ENCODE assay signal across 14 cellular contexts in the genomic region with DNA sequence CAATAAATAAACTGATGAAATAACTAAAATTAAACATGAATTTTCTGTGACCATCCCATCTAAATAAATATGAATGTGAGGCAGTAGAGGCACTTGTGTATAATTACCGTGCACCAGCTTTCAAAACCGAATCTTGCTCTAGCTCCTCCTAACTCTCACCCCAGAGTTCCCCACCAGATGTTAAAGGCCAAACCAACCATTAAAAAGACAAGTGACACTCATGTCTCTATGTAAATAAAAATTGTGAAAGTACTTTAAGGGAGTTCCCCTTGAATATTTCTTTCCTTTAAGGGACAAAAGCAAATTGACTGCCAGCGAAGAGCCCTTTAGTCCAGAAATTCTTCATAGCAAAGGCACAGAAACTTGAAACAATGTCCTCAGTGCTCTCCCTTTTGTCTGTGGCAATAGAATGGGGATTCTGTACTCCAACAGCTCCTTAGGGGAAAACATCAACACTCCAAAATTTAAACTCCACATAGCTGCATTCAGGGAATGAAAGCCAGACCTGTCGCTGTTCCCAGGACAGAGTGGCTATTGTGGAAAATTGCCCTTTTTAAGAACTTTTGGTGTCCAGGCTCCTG.
DNase-seq lines count a peak whose midpoint lies in the region; ATAC-seq, FAIRE-seq and TF ChIP-seq lines count a peak whose summit lies in the region.
"Had no signal": no experiment of that assay in that cellular context is flagged by ENCODE, and none has a peak within 500 bp of the region (broad histone marks: within the 10 kb centered on the region; RNA-seq: fewer than 3 reads in every experiment).

No MANE protein-coding gene starts in this region.

- POLR2A ChIA-PET in WTC11 (lab: Charles Lee), result no interaction called here

- no peaks in the 10 kb centered on the region for H3K27me3 Mint-ChIP-seq in WTC11 (ENCODE audit: low read depth)
- H3K27me3 Mint-ChIP-seq: activated naive CD8-positive, alpha-beta T cell; stimulated activated memory B cell treated with anti-CD40 and anti-IgM and Interleukin-4, amounts not matched to agents 10 μg/mL and 1 μg/mL and 100 μg/mL, for 72 hours had no signal

- FAIRE-seq in GM18507 (lab: Jason Lieb, UNC), result peak; percentile 39
- FAIRE-seq: colon had no signal

- peaks cover 11% of the 10 kb centered on the region for H3K4me1 Mint-ChIP-seq in WTC11
- H3K4me1 Mint-ChIP-seq: stimulated activated memory B cell treated with anti-CD40 and anti-IgM and Interleukin-4, amounts not matched to agents 10 μg/mL and 1 μg/mL and 100 μg/mL, for 72 hours had no signal

- H3K36me3 Mint-ChIP-seq in WTC11, result no peaks in the 10 kb centered on the region
- H3K36me3 Mint-ChIP-seq: activated naive CD8-positive, alpha-beta T cell; stimulated activated memory B cell treated with anti-CD40 and anti-IgM and Interleukin-4, amounts not matched to agents 10 μg/mL and 1 μg/mL and 100 μg/mL, for 72 hours had no signal

- DNase-seq in GM18507 (ENCODE audit: extremely low spot score, insufficient read length, low read depth) (no peak), GM20000 (ENCODE audit: low spot score) (peak; percentile 18), NCI-H187 (lab: John Stamatoyannopoulos, UW) (peak; percentile 79 to 85), dedifferentiated amniotic fluid mesenchymal stem cell (ENCODE audit: extremely low spot score) (no peak), HK-2 (ENCODE audit: unreplicated experiment) (no peak), WTC11 (ENCODE audit: low spot score) (no peak), Ammon's horn (ENCODE audit: low spot score) (no peak)
- DNase-seq: activated CD4-positive, alpha-beta T cell treated with anti-CD3 and anti-CD28 coated beads, Interleukin-2, amount 50 U/mL, for 48 hours; BE2C; occipital lobe had no signal

- TF ChIP-seq CTCF in GM20000 (IDR thresholded peaks at IDR 0.05; ENCODE audit: extremely low read depth, missing control alignments) (no peak), WTC11 (IDR thresholded peaks at IDR 0.05) (no peak)

- no peak overlapping the region for H3K4me3 Mint-ChIP-seq in WTC11
- H3K4me3 Mint-ChIP-seq: activated naive CD8-positive, alpha-beta T cell; stimulated activated memory B cell treated with anti-CD40 and anti-IgM and Interleukin-4, amounts not matched to agents 10 μg/mL and 1 μg/mL and 100 μg/mL, for 72 hours had no signal

- ATAC-seq in HG02943 (IDR thresholded peaks at IDR 0.05; ENCODE audit: low read depth, unreplicated experiment) (peak; percentile 99), WTC11 (no peak)
- ATAC-seq: stimulated activated memory B cell treated with anti-CD40 and anti-IgM and Interleukin-4, amounts not matched to agents 10 μg/mL and 1 μg/mL and 100 μg/mL, for 72 hours had no signal

- no peaks in the 10 kb centered on the region; the same call in 1 of the 2 replicates for H3K9me3 Mint-ChIP-seq in WTC11
- H3K9me3 Mint-ChIP-seq: stimulated activated memory B cell treated with anti-CD40 and anti-IgM and Interleukin-4, amounts not matched to agents 10 μg/mL and 1 μg/mL and 100 μg/mL, for 72 hours had no signal

- no peak overlapping the region for H3K27ac Mint-ChIP-seq in WTC11
- H3K27ac Mint-ChIP-seq: activated naive CD8-positive, alpha-beta T cell; stimulated activated memory B cell treated with anti-CD40 and anti-IgM and Interleukin-4, amounts not matched to agents 10 μg/mL and 1 μg/mL and 100 μg/mL, for 72 hours had no signal

- CTCF ChIA-PET in WTC11 (lab: Charles Lee), result interaction anchor here (1.2 kb wide), 1 partner anchor 14 kb away, joined by 4 read pairs; no protein-coding TSS in a partner anchor

TF ChIP-seq in WTC11, 78 proteins besides CTCF, POLR2A, EP300 and RAD21:
- no peak for TF ChIP-seq NFE2L1 (CRISPR knock-in tag; IDR thresholded peaks at IDR 0.05)
- TF ChIP-seq, protein P1, sequence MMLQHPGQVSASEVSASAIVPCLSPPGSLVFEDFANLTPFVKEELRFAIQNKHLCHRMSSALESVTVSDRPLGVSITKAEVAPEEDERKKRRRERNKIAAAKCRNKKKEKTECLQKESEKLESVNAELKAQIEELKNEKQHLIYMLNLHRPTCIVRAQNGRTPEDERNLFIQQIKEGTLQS (CRISPR knock-in tag; conservative IDR thresholded peaks at IDR 0.05), result no peak
- TF ChIP-seq USF1 (CRISPR knock-in tag; IDR thresholded peaks at IDR 0.05), result no peak
- no peak for TF ChIP-seq ZNF121 (CRISPR knock-in tag; IDR thresholded peaks at IDR 0.05)
- TF ChIP-seq ZNF219 (CRISPR knock-in tag; IDR thresholded peaks at IDR 0.05; ENCODE audit: borderline replicate concordance), result no peak
- TF ChIP-seq KAT7 (CRISPR knock-in tag; IDR thresholded peaks at IDR 0.05; ENCODE audit: borderline replicate concordance), result no peak
- no peak for TF ChIP-seq GRHL2 (CRISPR knock-in tag; IDR thresholded peaks at IDR 0.05; ENCODE audit: insufficient replicate concordance, severe bottlenecking)
- TF ChIP-seq, protein P2, sequence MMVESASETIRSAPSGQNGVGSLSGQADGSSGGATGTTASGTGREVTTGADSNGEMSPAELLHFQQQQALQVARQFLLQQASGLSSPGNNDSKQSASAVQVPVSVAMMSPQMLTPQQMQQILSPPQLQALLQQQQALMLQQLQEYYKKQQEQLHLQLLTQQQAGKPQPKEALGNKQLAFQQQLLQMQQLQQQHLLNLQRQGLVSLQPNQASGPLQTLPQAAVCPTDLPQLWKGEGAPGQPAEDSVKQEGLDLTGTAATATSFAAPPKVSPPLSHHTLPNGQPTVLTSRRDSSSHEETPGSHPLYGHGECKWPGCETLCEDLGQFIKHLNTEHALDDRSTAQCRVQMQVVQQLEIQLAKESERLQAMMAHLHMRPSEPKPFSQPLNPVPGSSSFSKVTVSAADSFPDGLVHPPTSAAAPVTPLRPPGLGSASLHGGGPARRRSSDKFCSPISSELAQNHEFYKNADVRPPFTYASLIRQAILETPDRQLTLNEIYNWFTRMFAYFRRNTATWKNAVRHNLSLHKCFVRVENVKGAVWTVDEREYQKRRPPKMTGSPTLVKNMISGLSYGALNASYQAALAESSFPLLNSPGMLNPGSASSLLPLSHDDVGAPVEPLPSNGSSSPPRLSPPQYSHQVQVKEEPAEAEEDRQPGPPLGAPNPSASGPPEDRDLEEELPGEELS (CRISPR knock-in tag; IDR thresholded peaks at IDR 0.05), result no peak
- TF ChIP-seq AR (CRISPR knock-in tag; IDR thresholded peaks at IDR 0.05), result no peak
- TF ChIP-seq ATF2 (CRISPR knock-in tag; IDR thresholded peaks at IDR 0.05; ENCODE audit: borderline replicate concordance, low read depth), result no peak
- no peak for TF ChIP-seq ZNF138 (CRISPR knock-in tag; conservative IDR thresholded peaks at IDR 0.05)
- no peak for TF ChIP-seq ERG (CRISPR knock-in tag; IDR thresholded peaks at IDR 0.05)
- no peak for TF ChIP-seq SP1 (CRISPR knock-in tag; conservative IDR thresholded peaks at IDR 0.05)
- TF ChIP-seq TEAD1 (CRISPR knock-in tag; IDR thresholded peaks at IDR 0.05), result no peak
- no peak for TF ChIP-seq NR1H2 (CRISPR knock-in tag; IDR thresholded peaks at IDR 0.05)
- TF ChIP-seq ZNF416 (CRISPR knock-in tag; IDR thresholded peaks at IDR 0.05), result no peak
- no peak for TF ChIP-seq CREM (CRISPR knock-in tag; IDR thresholded peaks at IDR 0.05)

Comparison
In these comparisons a context has a peak if more than half of its experiments do, and no peak if none do; other contexts are left out.
1. DNase-seq: peak in GM20000 (single experiment) and NCI-H187 (2 of 2); none in GM18507 (single experiment), dedifferentiated amniotic fluid mesenchymal stem cell (single experiment), HK-2 (single experiment), WTC11 (single experiment) and Ammon's horn (single experiment).